In the genomic region with DNA sequence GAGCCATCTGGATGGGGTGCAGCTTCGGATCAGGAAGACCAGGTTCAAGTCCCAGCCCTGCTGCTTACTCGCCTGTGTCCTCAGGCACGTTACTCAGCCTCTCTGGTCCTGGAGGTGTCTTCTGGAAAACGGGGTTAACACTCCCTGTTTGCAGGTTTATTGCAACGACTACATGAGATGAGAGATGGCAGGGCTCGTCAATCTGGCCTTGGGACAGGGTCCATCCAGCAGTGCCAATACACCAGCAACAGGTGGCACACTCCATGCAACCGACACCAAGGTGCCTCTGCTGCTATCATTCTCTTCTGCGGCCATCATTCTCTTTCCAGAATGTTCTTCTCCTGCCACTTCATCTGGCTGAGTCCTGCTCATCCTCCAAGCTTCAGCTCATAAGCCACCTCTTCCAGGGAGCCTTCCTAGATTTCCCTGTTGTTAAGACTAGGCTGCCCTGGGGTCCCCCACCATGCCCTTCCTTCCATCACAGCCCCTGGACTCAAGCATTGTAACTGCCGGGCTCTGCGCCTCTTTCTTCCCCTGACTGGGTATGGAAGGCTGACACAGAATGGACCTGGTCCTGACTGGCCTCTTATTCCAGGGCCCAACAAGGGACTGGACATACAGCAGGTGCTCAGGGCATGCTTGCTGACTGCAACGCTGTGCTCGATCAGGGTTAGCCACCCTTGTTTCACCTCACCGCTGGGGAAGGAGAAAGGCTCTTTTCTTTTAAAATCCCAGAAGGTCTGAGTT, we compare ENCODE assay signal across 24 cellular contexts.
DNase-seq lines count a peak whose midpoint lies in the region; ATAC-seq and TF ChIP-seq lines count a peak whose summit lies in the region.
"Had no signal": no experiment of that assay in that cellular context is flagged by ENCODE, and none has a peak within 500 bp of the region (broad histone marks: within the 10 kb centered on the region; RNA-seq: fewer than 3 reads in every experiment).

No MANE protein-coding gene starts in this region.

- peaks cover 17% of the 10 kb centered on the region for H3K4me1 Mint-ChIP-seq in glutamatergic neuron (ENCODE audit: low read depth, unreplicated experiment)
- H3K4me1 Mint-ChIP-seq: activated CD4-positive, alpha-beta T cell treated with anti-CD3 and anti-CD28 coated beads, Interleukin-2, amount 10 ng/mL, durations not matched to agents 7 days and 5 days had no signal

- no peak overlapping the region for H2AK5ac ChIP-seq in IMR-90 (ENCODE audit: low read depth, low read length)

- H3K4ac ChIP-seq in IMR-90 (ENCODE audit: low read depth, low read length): no peak overlapping the region

- in situ Hi-C loops in IMR-90 (cut with MboI; ENCODE audit: low sequenced_read_pairs): no loop called here

- H3K27me3 Mint-ChIP-seq in glutamatergic neuron (ENCODE audit: unreplicated experiment): peaks cover 6% of the 10 kb centered on the region
- H3K27me3 Mint-ChIP-seq: activated CD4-positive, alpha-beta T cell treated with anti-CD3 and anti-CD28 coated beads, Interleukin-2, amount 10 ng/mL, durations not matched to agents 7 days and 5 days had no signal

- H3K36me3 ChIP-seq in IMR-90 (ENCODE audit: control insufficient read depth, insufficient read depth, low read length) (no peaks in the 10 kb centered on the region), spleen (no peaks in the 10 kb centered on the region)
- H3K36me3 ChIP-seq: BLaER1, thyroid gland had no signal

- H3K27ac ChIP-seq in IMR-90 (ENCODE audit: insufficient read depth, low read length) (no peak overlapping the region), spleen (no peak overlapping the region)
- H3K27ac ChIP-seq: BLaER1, epithelial cell of prostate, foreskin keratinocyte, thyroid gland had no signal

- POLR2A ChIA-PET in IMR-90 (lab: Charles Lee; ENCODE audit: unreplicated experiment): no interaction called here

- no peak overlapping the region for H3K18ac ChIP-seq in IMR-90 (ENCODE audit: low read depth, low read length)

- no peak overlapping the region for H3K9ac ChIP-seq in IMR-90 (ENCODE audit: low read depth, low read length)
- H3K9ac ChIP-seq: BLaER1 had no signal

- CTCF ChIA-PET in IMR-90 (lab: Yijun Ruan, JAX): no interaction called here

- dilution Hi-C loops in IMR-90 (cut with HindIII; ENCODE audit: low sequenced_read_pairs, unreplicated experiment): no loop called here

- no peak overlapping the region for H3K4me2 ChIP-seq in IMR-90 (ENCODE audit: low read depth, low read length)
- H3K4me2 ChIP-seq: BLaER1 had no signal

- H3K14ac ChIP-seq in IMR-90 (replicated peaks; ENCODE audit: low read depth, low read length): no peak overlapping the region

- TF ChIP-seq CTCF in IMR-90 (conservative IDR thresholded peaks at IDR 0.05; ENCODE audit: low read depth, low read length) (no peak), glutamatergic neuron (IDR thresholded peaks at IDR 0.05; ENCODE audit: partially characterized antibody, unreplicated experiment) (no peak), spleen (IDR thresholded peaks at IDR 0.05 in 8 of 11, conservative IDR thresholded peaks at IDR 0.05 in 3 of 11) (no peak)

- 77% methylated on average over 5 of the region's 13 CpGs; no CpG with 5 or more reads in 1 of the 2 experiments for WGBS in IMR-90 (ENCODE audit: extremely low coverage in 2 of 2, insufficient read length in 1 of 2), 2 experiments
- WGBS in spleen, 5 donors: 77 to 90% (median 85%) methylated on average over 11 to 13 of the region's 13 CpGs

- peak overlapping the region; percentile 86 for H2AK9ac ChIP-seq in IMR-90 (replicated peaks; ENCODE audit: low read depth, low read length, poor library complexity)

- intact Hi-C loops in IMR-90 (cut with micrococcal nuclease) (no loop called here), spleen (cut with DNase I; ENCODE audit: low total_unique reads) (no loop called here)

- H3K79me1 ChIP-seq in IMR-90 (ENCODE audit: low read depth in 1 of 2, low read length in 2 of 2): peaks cover 0 to 10% of the 10 kb centered on the region in 2 experiments; a peak in 2 of 4 replicates

- no peaks in the 10 kb centered on the region for H3K36me3 Mint-ChIP-seq in glutamatergic neuron (ENCODE audit: unreplicated experiment)

- H3K4me1 ChIP-seq in IMR-90 (ENCODE audit: control insufficient read depth, insufficient read depth, low read length): peaks cover 23% of the 10 kb centered on the region
- H3K4me1 ChIP-seq in spleen: no peaks in the 10 kb centered on the region
- H3K4me1 ChIP-seq: BLaER1, foreskin keratinocyte, thyroid gland had no signal

- H3K4me3 Mint-ChIP-seq in glutamatergic neuron (ENCODE audit: unreplicated experiment): no peak overlapping the region
- H3K4me3 Mint-ChIP-seq: activated CD4-positive, alpha-beta T cell treated with anti-CD3 and anti-CD28 coated beads, Interleukin-2, amount 10 ng/mL, durations not matched to agents 7 days and 5 days had no signal

- H3K9me3 ChIP-seq in IMR-90 (ENCODE audit: control insufficient read depth, insufficient read depth, low read length) (no peaks in the 10 kb centered on the region), spleen (no peaks in the 10 kb centered on the region)
- H3K9me3 ChIP-seq: BLaER1, thyroid gland had no signal

- no peak overlapping the region for H4K8ac ChIP-seq in IMR-90 (ENCODE audit: low read depth in 2 of 2, low read length in 2 of 2)

- no peak overlapping the region for H4K5ac ChIP-seq in IMR-90 (ENCODE audit: low read depth, low read length)

- H3K9me3 Mint-ChIP-seq in glutamatergic neuron (ENCODE audit: unreplicated experiment): peaks cover 4% of the 10 kb centered on the region
- H3K9me3 Mint-ChIP-seq: activated CD4-positive, alpha-beta T cell treated with anti-CD3 and anti-CD28 coated beads, Interleukin-2, amount 10 ng/mL, durations not matched to agents 7 days and 5 days had no signal

- no peak overlapping the region for H3K27ac Mint-ChIP-seq in glutamatergic neuron (ENCODE audit: unreplicated experiment)
- H3K27ac Mint-ChIP-seq: activated CD4-positive, alpha-beta T cell treated with anti-CD3 and anti-CD28 coated beads, Interleukin-2, amount 10 ng/mL, durations not matched to agents 7 days and 5 days had no signal

- no TSS peak for BruUV-seq in IMR-90 (replicated peaks; lab: Mats Ljungman, UMichigan)

- TF ChIP-seq RAD21 in IMR-90 (IDR thresholded peaks at IDR 0.05; ENCODE audit: low read length): no peak

- H2BK20ac ChIP-seq in IMR-90 (ENCODE audit: low read depth, low read length): no peak overlapping the region

- no peak overlapping the region for H2BK5ac ChIP-seq in IMR-90 (ENCODE audit: low read depth, low read length, poor library complexity, severe bottlenecking)

- peak; percentile 58 for DNase-seq in activated effector memory CD4-positive, alpha-beta T cell treated with anti-CD3 and anti-CD28 coated beads, Interleukin-2, amount 50 U/mL, for 16 hours
- DNase-seq in activated effector memory CD4-positive, alpha-beta T cell treated with Interleukin-2 at 50 U/mL for 16 hours: no peak
- no peak for DNase-seq in IMR-90
- DNase-seq in glutamatergic neuron: peak; percentile 4
- DNase-seq in spleen: peak; percentile 44
- DNase-seq in KG1 (lab: John Stamatoyannopoulos, UW): no peak
- no peak for DNase-seq in SK-N-DZ (ENCODE audit: low spot score)
- DNase-seq: activated CD4-positive, alpha-beta T cell treated with anti-CD3 and anti-CD28 coated beads, Interleukin-2, amount 10 ng/mL, durations not matched to agents 7 days and 5 days; anterior cingulate cortex; COR-L47; DMS79 treated with DMSO at 0.1 percent for 48 hours; foreskin keratinocyte; HCEC 1CT; hypothalamus; mammary epithelial cell; NCI-H1436 treated with DMSO at 0.1 percent for 48 hours; NCI-H82; SHP77 treated with DMSO at 0.1 percent for 48 hours; stimulated activated CD4-positive, alpha-beta T cell treated with anti-CD3 and anti-CD28 coated beads, Interleukin-4, amount 100 ng/mL, for 4 hours; stimulated activated naive CD8-positive, alpha-beta T cell treated with anti-CD3 and anti-CD28 coated beads, Interleukin-15, Interleukin-2, amounts not matched to agents 100 U/mL and 50 U/mL, for 24 hours; thyroid gland had no signal

- no peak for ATAC-seq in IMR-90 (ENCODE audit: low read depth)
- ATAC-seq in GM19035 (IDR thresholded peaks at IDR 0.05; ENCODE audit: unreplicated experiment): no peak
- ATAC-seq: foreskin keratinocyte; stimulated activated naive CD8-positive, alpha-beta T cell treated with anti-CD3 and anti-CD28 coated beads, Interleukin-15, Interleukin-2, amounts not matched to agents 100 U/mL and 50 U/mL, for 24 hours had no signal

- H2BK120ac ChIP-seq in IMR-90 (ENCODE audit: low read depth, low read length): no peak overlapping the region

- H4K20me1 ChIP-seq in IMR-90 (ENCODE audit: insufficient read depth, low read length): no peaks in the 10 kb centered on the region; the same call in 1 of the 2 replicates
- H4K20me1 ChIP-seq: BLaER1 had no signal

- TF ChIP-seq POLR2A in IMR-90 (IDR thresholded peaks at IDR 0.05; ENCODE audit: low read depth, low read length) (no peak), spleen (IDR thresholded peaks at IDR 0.05) (no peak)

- H4K91ac ChIP-seq in IMR-90 (ENCODE audit: insufficient read depth, low read depth, low read length): no peak overlapping the region; the same call in 1 of the 2 replicates

- H3K56ac ChIP-seq in IMR-90 (ENCODE audit: extremely low read depth, insufficient read depth, low read length): no peak overlapping the region

- peaks cover 15% of the 10 kb centered on the region for H3K9me1 ChIP-seq in IMR-90 (ENCODE audit: insufficient read depth, low read length)

- H3K27me3 ChIP-seq in IMR-90 (ENCODE audit: control insufficient read depth, insufficient read depth, low read length) (no peaks in the 10 kb centered on the region), spleen (replicated peaks in 1 of 7) (peaks cover 0 to 10% (median 0%) of the 10 kb centered on the region in 7 donors)
- H3K27me3 ChIP-seq: BLaER1, thyroid gland had no signal

- no peak overlapping the region for H2BK15ac ChIP-seq in IMR-90 (ENCODE audit: low read depth, low read length)

- no peak overlapping the region for H3K23ac ChIP-seq in IMR-90 (ENCODE audit: low read depth, low read length)

- H3K4me3 ChIP-seq in IMR-90 (ENCODE audit: insufficient read depth, low read depth, low read length) (no peak overlapping the region), spleen (no peak overlapping the region)
- H3K4me3 ChIP-seq: BLaER1, thyroid gland had no signal

- H2AFZ ChIP-seq in IMR-90 (replicated peaks; ENCODE audit: low read length, poor library complexity): peak overlapping the region; percentile 35

TF ChIP-seq in IMR-90, 13 proteins besides CTCF, POLR2A, EP300 and RAD21 (continues in another document):
- TF ChIP-seq MAFK (IDR thresholded peaks at IDR 0.05; ENCODE audit: low read depth, low read length) (no peak), SMC3 (IDR thresholded peaks at IDR 0.05; ENCODE audit: low read depth, low read length) (no peak), RCOR1 (IDR thresholded peaks at IDR 0.05; ENCODE audit: insufficient replicate concordance, low read length) (no peak)
- TF ChIP-seq, protein P1, sequence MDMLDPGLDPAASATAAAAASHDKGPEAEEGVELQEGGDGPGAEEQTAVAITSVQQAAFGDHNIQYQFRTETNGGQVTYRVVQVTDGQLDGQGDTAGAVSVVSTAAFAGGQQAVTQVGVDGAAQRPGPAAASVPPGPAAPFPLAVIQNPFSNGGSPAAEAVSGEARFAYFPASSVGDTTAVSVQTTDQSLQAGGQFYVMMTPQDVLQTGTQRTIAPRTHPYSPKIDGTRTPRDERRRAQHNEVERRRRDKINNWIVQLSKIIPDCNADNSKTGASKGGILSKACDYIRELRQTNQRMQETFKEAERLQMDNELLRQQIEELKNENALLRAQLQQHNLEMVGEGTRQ (IDR thresholded peaks at IDR 0.05; ENCODE audit: low read depth, low read length): no peak

Comparison
In these comparisons a context has a peak if more than half of its experiments do, and no peak if none do; other contexts are left out.
1. DNase-seq: peak in activated effector memory CD4-positive, alpha-beta T cell treated with anti-CD3 and anti-CD28 coated beads, Interleukin-2, amount 50 U/mL, for 16 hours (single experiment), glutamatergic neuron (single experiment) and spleen (single experiment); none in activated effector memory CD4-positive, alpha-beta T cell treated with Interleukin-2 at 50 U/mL for 16 hours (single experiment), IMR-90 (single experiment), KG1 (single experiment) and SK-N-DZ (single experiment).